In genomic region chr3:107367353-107367752, GRCh38 we compare ENCODE assay signal across 12 cellular contexts. TPM values are rescaled to one million over a fixed set of nuclear protein-coding genes. Genes with fewer than 3 reads are reported as not detected.
A peak's percentile ranks its signal among the peaks of the same experiment; 100 is the strongest.
DNase-seq lines count a peak whose midpoint lies in the region; ATAC-seq, FAIRE-seq and TF ChIP-seq lines count a peak whose summit lies in the region.
"Had no signal": no experiment of that assay in that cellular context is flagged by ENCODE, and none has a peak within 500 bp of the region (broad histone marks: within the 10 kb centered on the region; RNA-seq: fewer than 3 reads in every experiment).

No MANE protein-coding gene starts in this region.

- H3K4me3 ChIP-seq in osteoblast (ENCODE audit: insufficient read depth, low read length) = no peak overlapping the region
- H3K4me3 ChIP-seq: Peyer's patch, upper lobe of left lung had no signal

- H4K20me1 ChIP-seq in osteoblast (ENCODE audit: insufficient read depth, low read length) = no peaks in the 10 kb centered on the region

- peak overlapping the region; percentile 28 for H3K4me2 ChIP-seq in osteoblast (ENCODE audit: insufficient read depth, low read length)

- intact Hi-C loops in activated CD4-positive, alpha-beta T cell treated with anti-CD3 and anti-CD28 coated beads, Interleukin-2, amount 10 ng/mL, durations not matched to agents 24 days and 14 days (cut with micrococcal nuclease) = no loop called here

- peak overlapping the region; percentile 47 for H3K27ac ChIP-seq in osteoblast (ENCODE audit: low read depth, low read length)
- H3K27ac ChIP-seq: Peyer's patch, spleen, upper lobe of left lung had no signal

- peaks cover 21% of the 10 kb centered on the region for H3K4me1 ChIP-seq in osteoblast (ENCODE audit: insufficient read depth, low read length)
- H3K4me1 ChIP-seq: Peyer's patch, upper lobe of left lung had no signal

- no peaks in the 10 kb centered on the region for H3K79me2 ChIP-seq in osteoblast (ENCODE audit: insufficient read depth, low read length)

- peaks cover 8% of the 10 kb centered on the region for H3K27me3 Mint-ChIP-seq in activated CD4-positive, alpha-beta T cell treated with anti-CD3 and anti-CD28 coated beads, Interleukin-2, amount 10 ng/mL, durations not matched to agents 24 days and 14 days
- H3K27me3 Mint-ChIP-seq in chondrocyte (ENCODE audit: low read depth) = no peaks in the 10 kb centered on the region

- TF ChIP-seq POLR2A in GM12892 (IDR thresholded peaks at IDR 0.05; ENCODE audit: low read depth, low read length) = no peak

- DNase-seq in activated CD4-positive, alpha-beta T cell treated with anti-CD3 and anti-CD28 coated beads, Interleukin-2, amount 10 ng/mL, durations not matched to agents 24 days and 14 days = no peak
- DNase-seq in activated CD4-positive, alpha-beta T cell treated with anti-CD3 and anti-CD28 coated beads for 1 hour = no peak
- DNase-seq in NCI-H460 (ENCODE audit: extremely low read depth, low read depth) (peak; percentile 14), chondrocyte (ENCODE audit: low spot score) (no peak), osteoblast (ENCODE audit: insufficient read length, low spot score, missing footprints) (no peak), NCI-H1105 treated with DMSO at 0.1 percent for 48 hours (lab: John Stamatoyannopoulos, UW) (no peak), GM12892 (ENCODE audit: insufficient read length) (no peak)
- DNase-seq: activated gamma-delta T cell treated with Interleukin-2 at 50 U/mL for 16 hours, Peyer's patch, spleen, upper lobe of left lung had no signal

- H3K9me3 ChIP-seq in osteoblast (ENCODE audit: low read depth, low read length) = no peaks in the 10 kb centered on the region
- H3K9me3 ChIP-seq: Peyer's patch, spleen, upper lobe of left lung had no signal

- no peaks in the 10 kb centered on the region for H3K36me3 Mint-ChIP-seq in activated CD4-positive, alpha-beta T cell treated with anti-CD3 and anti-CD28 coated beads, Interleukin-2, amount 10 ng/mL, durations not matched to agents 24 days and 14 days (ENCODE audit: low read depth)
- H3K36me3 Mint-ChIP-seq in chondrocyte (ENCODE audit: low read depth) = no peaks in the 10 kb centered on the region

- no peak for ATAC-seq in HG03135 (IDR thresholded peaks at IDR 0.05; ENCODE audit: unreplicated experiment)

- FAIRE-seq in GM12892 (lab: Jason Lieb, UNC) = no peak

- H3K36me3 ChIP-seq in osteoblast (ENCODE audit: insufficient read depth, low read length) = no peaks in the 10 kb centered on the region
- H3K36me3 ChIP-seq: Peyer's patch, spleen, upper lobe of left lung had no signal

- peak overlapping the region; percentile 12 for H3K4me3 Mint-ChIP-seq in activated CD4-positive, alpha-beta T cell treated with anti-CD3 and anti-CD28 coated beads, Interleukin-2, amount 10 ng/mL, durations not matched to agents 24 days and 14 days
- no peak overlapping the region for H3K4me3 Mint-ChIP-seq in chondrocyte (ENCODE audit: unreplicated experiment)

- H2AFZ ChIP-seq in osteoblast (ENCODE audit: low read length) = peak overlapping the region; percentile 6

- TF ChIP-seq CTCF in chondrocyte (IDR thresholded peaks at IDR 0.05) = no peak
- TF ChIP-seq CTCF in osteoblast (IDR thresholded peaks at IDR 0.05; ENCODE audit: extremely low read depth, low read depth, low read length) = no peak

- peaks cover 4% of the 10 kb centered on the region for H3K9me3 Mint-ChIP-seq in activated CD4-positive, alpha-beta T cell treated with anti-CD3 and anti-CD28 coated beads, Interleukin-2, amount 10 ng/mL, durations not matched to agents 24 days and 14 days
- no peaks in the 10 kb centered on the region for H3K9me3 Mint-ChIP-seq in chondrocyte (ENCODE audit: low read depth)

- H3K4me1 Mint-ChIP-seq in activated CD4-positive, alpha-beta T cell treated with anti-CD3 and anti-CD28 coated beads, Interleukin-2, amount 10 ng/mL, durations not matched to agents 24 days and 14 days = peaks cover 2% of the 10 kb centered on the region
- H3K4me1 Mint-ChIP-seq in chondrocyte (ENCODE audit: low read depth) = peaks cover 19% of the 10 kb centered on the region

- no peak overlapping the region for H3K27ac Mint-ChIP-seq in activated CD4-positive, alpha-beta T cell treated with anti-CD3 and anti-CD28 coated beads, Interleukin-2, amount 10 ng/mL, durations not matched to agents 24 days and 14 days
- peak overlapping the region; percentile 58 for H3K27ac Mint-ChIP-seq in chondrocyte (ENCODE audit: unreplicated experiment)

- no peaks in the 10 kb centered on the region for H3K27me3 ChIP-seq in osteoblast (ENCODE audit: insufficient read depth, low read length)
- H3K27me3 ChIP-seq: Peyer's patch, spleen, upper lobe of left lung had no signal

RNA-seq across cellular contexts. Expression of gene CCDC54, which starts 9.9 kb away (rescaled TPM):
- not detected in 2 replicates for total RNA-seq in activated CD4-positive, alpha-beta T cell treated with anti-CD3 and anti-CD28 coated beads, Interleukin-2, amount 10 ng/mL, durations not matched to agents 24 days and 14 days
- not detected in 2 replicates for total RNA-seq in NCI-H460 (2014; rRNA removed; shearing (Covaris generic))
- not detected in 2 replicates for polyA plus RNA-seq in NCI-H460 (2014; cell fraction: nucleus; rRNA removed)
- total RNA-seq in chondrocyte (not detected in 3 replicates), osteoblast (not detected in 2 replicates)
- not detected for polyA plus RNA-seq in GM12892 (2012; ENCODE audit: missing spikeins)
- total RNA-seq: Peyer's patch, spleen, upper lobe of left lung had no signal
- polyA plus RNA-seq: spleen had no signal
